In genomic region chr6:35503534-35503933, GRCh38 we compare ENCODE assay signal across 27 cellular contexts. TPM values are rescaled to one million over a fixed set of nuclear protein-coding genes. Genes with fewer than 3 reads are reported as not detected.
"Had no signal": no experiment of that assay in that cellular context is flagged by ENCODE, and none has a peak within 500 bp of the region (broad histone marks: within the 10 kb centered on the region; RNA-seq: fewer than 3 reads in every experiment).

No MANE protein-coding gene starts in this region.

- H3K4me1 ChIP-seq: pancreas had no signal

- H2AFZ ChIP-seq: hepatocyte had no signal

- H3K27me3 ChIP-seq: hepatocyte, pancreas had no signal

- H3K9me3 ChIP-seq: left lung, pancreas, stomach, suprapubic skin, tibial nerve had no signal

- H3K36me3 ChIP-seq: left lung, pancreas, stomach, suprapubic skin, tibial nerve had no signal

- ATAC-seq: activated CD8-positive, alpha-beta T cell treated with anti-CD3 and anti-CD28 coated beads, Interleukin-2, amount 10 ng/mL, durations not matched to agents 7 days and 5 days; activated naive CD4-positive, alpha-beta T cell treated with anti-CD3 and anti-CD28 coated beads, Interleukin-2, amount 50 U/mL, for 72 hours; activated T-helper 17 cell treated with anti-CD3 and anti-CD28 coated beads, Interleukin-2, amount 50 U/mL, for 72 hours; left lung; natural killer cell; pancreas; right cardiac atrium had no signal

- H3K4me2 ChIP-seq: hepatocyte had no signal

- H3K4me3 ChIP-seq: hepatocyte, left lung, lung, pancreas, stomach, suprapubic skin, tibial nerve had no signal

- H3K27ac ChIP-seq: hepatocyte, left lung, pancreas, stomach, suprapubic skin, tibial nerve, WERI-Rb-1 had no signal

- DNase-seq: activated CD4-positive, alpha-beta T cell treated with anti-CD3 and anti-CD28 coated beads for 1 hour; activated CD4-positive, alpha-beta T cell treated with anti-CD3 and anti-CD28 coated beads, Interleukin-2, amount 50 U/mL, for 1 hour; activated CD8-positive, alpha-beta T cell treated with anti-CD3 and anti-CD28 coated beads, Interleukin-2, amount 10 ng/mL, durations not matched to agents 7 days and 5 days; activated T-cell treated with anti-CD3 and anti-CD28 coated beads, Interleukin-2, amount 50 U/mL, for 1 hour; aorta; caudate nucleus; dermis blood vessel endothelial cell; effector CD8-positive, alpha-beta T cell; foreskin melanocyte; glutamatergic neuron; immature natural killer cell; left lung; natural killer cell; stimulated activated CD4-positive, alpha-beta T cell treated with anti-CD3 and anti-CD28 coated beads, Interleukin-12 subunit alpha, Interleukin-12 subunit beta, amount 100 ng/mL, for 4 hours; stimulated activated CD4-positive, alpha-beta T cell treated with anti-CD3 and anti-CD28 coated beads, Interleukin-4, amount 100 ng/mL, for 4 hours; stomach; WERI-Rb-1 had no signal

RNA-seq across cellular contexts. Expression of gene TEAD3, which starts 6.7 kb away (rescaled TPM):
- polyA plus RNA-seq: immature natural killer cell had no signal

RNA-seq across cellular contexts. Expression of gene TULP1, which starts 9.2 kb away (rescaled TPM):
- total RNA-seq: activated CD8-positive, alpha-beta T cell treated with anti-CD3 and anti-CD28 coated beads, Interleukin-2, amount 10 ng/mL, durations not matched to agents 7 days and 5 days; activated naive CD4-positive, alpha-beta T cell treated with anti-CD3 and anti-CD28 coated beads, Interleukin-2, amount 50 U/mL, for 72 hours; activated T-helper 17 cell treated with anti-CD3 and anti-CD28 coated beads, Interleukin-2, amount 50 U/mL, for 72 hours; aorta; dermis blood vessel endothelial cell; hepatocyte; kidney epithelial cell; left lung; natural killer cell; pancreas; pulmonary artery endothelial cell; stomach had no signal
- polyA plus RNA-seq: immature natural killer cell had no signal
